24 cellular contexts compared by ENCODE assay signal in genomic region chr2:62398295-62398855, GRCh38.
DNase-seq lines count a peak whose midpoint lies in the region; ATAC-seq, FAIRE-seq and TF ChIP-seq lines count a peak whose summit lies in the region.
"Had no signal": no experiment of that assay in that cellular context is flagged by ENCODE, and none has a peak within 500 bp of the region (broad histone marks: within the 10 kb centered on the region; RNA-seq: fewer than 3 reads in every experiment).

No MANE protein-coding gene starts in this region.

- no peak for TF ChIP-seq CTCF in GM06990 (IDR thresholded peaks at IDR 0.05; ENCODE audit: insufficient read depth, low read length, poor library complexity, severe bottlenecking)

- DNase-seq in GM06990 (ENCODE audit: extremely low read depth, insufficient read length) (peak; percentile 49), OCI-M1 (lab: John Stamatoyannopoulos, UW) (peak; percentile 18), iPS-NIHi7 (ENCODE audit: extremely low spot score) (peak; percentile 4), NCI-H526 treated with DMSO at 0.1 percent for 48 hours (lab: John Stamatoyannopoulos, UW) (no peak), H54 (ENCODE audit: insufficient read length, low spot score) (no peak), COR-L47 (lab: John Stamatoyannopoulos, UW) (no peak)
- DNase-seq: activated effector memory CD4-positive, alpha-beta T cell treated with anti-CD3 and anti-CD28 coated beads, Interleukin-2, amount 50 U/mL, for 16 hours; CD8-positive, alpha-beta memory T cell; cortex of kidney; DMS79; HCEC 1CT; mammary epithelial cell; natural killer cell; NCI-H1105 treated with DMSO at 0.1 percent for 48 hours; posterior cingulate gyrus; RPMI8226; sigmoid colon; SK-N-SH; stimulated activated naive CD4-positive, alpha-beta T cell; thyroid gland had no signal

- H3K36me3 ChIP-seq in GM06990 (ENCODE audit: control insufficient read depth, insufficient read depth, low read length): no peaks in the 10 kb centered on the region
- H3K36me3 ChIP-seq: breast epithelium, sigmoid colon, thyroid gland had no signal

- no peak overlapping the region for H3K4me3 ChIP-seq in GM06990 (replicated peaks; ENCODE audit: low read depth, low read length)
- H3K4me3 ChIP-seq: breast epithelium, sigmoid colon, thyroid gland had no signal

- ATAC-seq in HG03442 (IDR thresholded peaks at IDR 0.05; ENCODE audit: unreplicated experiment) (peak; percentile 54), GM18502 (IDR thresholded peaks at IDR 0.05; ENCODE audit: poor library complexity, unreplicated experiment) (no peak)
- ATAC-seq: natural killer cell had no signal

- TF ChIP-seq POLR2A in H54 (IDR thresholded peaks at IDR 0.05; ENCODE audit: low read depth, low read length): no peak

- FAIRE-seq in H54 (lab: Jason Lieb, UNC): no peak
- FAIRE-seq: keratinocyte had no signal

- H3K27me3 ChIP-seq in GM06990 (replicated peaks; ENCODE audit: control insufficient read depth, insufficient read depth, low read length): no peaks in the 10 kb centered on the region
- H3K27me3 ChIP-seq: breast epithelium, sigmoid colon, thyroid gland had no signal

Comparison
In these comparisons a context has a peak if more than half of its experiments do, and no peak if none do; other contexts are left out.
1. DNase-seq: peak in GM06990 (single experiment), OCI-M1 (single experiment) and iPS-NIHi7 (single experiment); none in NCI-H526 treated with DMSO at 0.1 percent for 48 hours (single experiment), H54 (single experiment) and COR-L47 (single experiment).